ENCODE assay signal across 8 cellular contexts in the genomic region with DNA sequence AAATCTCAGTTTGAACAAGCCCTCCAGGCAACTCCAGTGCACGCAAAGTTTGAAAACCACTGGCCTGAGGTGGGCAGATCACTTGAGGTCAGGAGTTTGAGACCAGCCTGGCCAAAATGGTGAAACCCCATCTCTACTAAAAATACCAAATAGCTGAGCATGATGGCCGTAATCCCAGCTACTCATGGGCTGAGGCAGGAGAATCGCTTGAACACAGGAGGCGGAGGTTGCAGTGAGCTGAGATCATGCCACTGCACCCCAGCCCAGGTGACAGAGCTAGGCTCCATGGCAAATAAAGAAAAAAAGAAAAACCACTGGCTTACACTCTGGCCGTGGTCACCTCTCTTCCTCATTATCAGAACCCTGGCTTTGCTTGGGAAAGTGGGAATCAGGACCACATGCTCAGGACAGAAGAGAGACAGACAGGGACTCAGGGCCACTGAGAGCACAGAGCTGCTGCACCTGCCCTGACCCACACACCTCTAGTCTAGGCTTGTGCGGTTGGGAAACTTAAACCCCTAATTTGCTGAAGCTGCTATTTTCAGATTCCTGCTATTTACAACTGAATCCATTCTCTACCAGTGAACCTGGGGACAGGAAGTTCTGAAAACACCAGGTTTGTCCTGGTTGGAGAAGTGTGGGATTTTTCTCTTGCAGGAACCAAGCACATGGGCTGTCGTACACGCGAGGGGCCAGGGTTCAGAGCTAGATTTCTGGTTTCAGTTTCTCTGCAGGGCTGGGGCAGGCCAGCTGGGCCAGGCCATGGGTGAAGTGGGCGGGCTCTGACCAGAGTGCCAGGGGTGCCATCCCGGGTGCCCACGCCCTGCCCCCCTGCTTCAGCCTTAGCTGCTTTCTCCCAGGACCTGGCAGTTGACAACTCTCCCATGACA. TPM values are rescaled to one million over a fixed set of nuclear protein-coding genes. Genes with fewer than 3 reads are reported as not detected.
DNase-seq lines count a peak whose midpoint lies in the region; ATAC-seq and TF ChIP-seq lines count a peak whose summit lies in the region.

No MANE protein-coding gene starts in this region.

- peaks cover 10% of the 10 kb centered on the region for H3K9me3 ChIP-seq in BLaER1
- peaks cover 0 to 3% (median 0%) of the 10 kb centered on the region in 11 donors for H3K9me3 ChIP-seq in heart right ventricle

- DNase-seq in heart right ventricle: peak; percentile 16 to 37
- no peak for DNase-seq in activated naive CD4-positive, alpha-beta T cell (lab: John Stamatoyannopoulos, UW)
- DNase-seq in activated naive CD4-positive, alpha-beta T cell treated with anti-CD3 and anti-CD28 coated beads, Interleukin-2, amount 50 U/mL, for 16 hours: no peak
- DNase-seq in NCI-H524 treated with DMSO at 0.1 percent for 48 hours (lab: John Stamatoyannopoulos, UW): no peak
- DNase-seq in ecto neural progenitor cell (ENCODE audit: low spot score): no peak

- H4K20me1 ChIP-seq in BLaER1: no peaks in the 10 kb centered on the region

- no peaks in the 10 kb centered on the region for H3K36me3 ChIP-seq in BLaER1
- no peaks in the 10 kb centered on the region for H3K36me3 ChIP-seq in heart right ventricle

- WGBS in heart right ventricle, 2 donors: 85 to 90% methylated on average over 12 of the region's 12 CpGs

- no peak for TF ChIP-seq CTCF in heart right ventricle (IDR thresholded peaks at IDR 0.05)

- H3K27ac ChIP-seq in BLaER1 (peak overlapping the region; percentile 28; the same call in 1 of the 2 replicates), heart right ventricle (peak overlapping the region in 1 of 10 donors; percentile 31)

- ATAC-seq in GM19452 (IDR thresholded peaks at IDR 0.05; ENCODE audit: unreplicated experiment): peak; percentile 49
- peak; percentile 46 for ATAC-seq in HG03280 (IDR thresholded peaks at IDR 0.05; ENCODE audit: unreplicated experiment)
- peak in 6 of 8 donors; percentile 41 to 75 (median 50) for ATAC-seq in heart right ventricle

- H3K9ac ChIP-seq in BLaER1: no peak overlapping the region

- peak overlapping the region; percentile 39 for H3K4me2 ChIP-seq in BLaER1

- H3K4me3 ChIP-seq in BLaER1 (no peak overlapping the region), heart right ventricle (peak overlapping the region in 2 of 10 donors; percentile 5 to 29)

- H3K4me1 ChIP-seq in BLaER1 (peaks cover 30% of the 10 kb centered on the region), heart right ventricle (peaks cover 0 to 31% (median 0%) of the 10 kb centered on the region in 9 donors)

- intact Hi-C loops in heart right ventricle (cut with DNase I): no loop called here

- H3K27me3 ChIP-seq in BLaER1: no peaks in the 10 kb centered on the region
- H3K27me3 ChIP-seq in heart right ventricle: no peaks in the 10 kb centered on the region

RNA-seq across cellular contexts. Expression of a gene that starts 51.6 kb away (rescaled TPM):
- 10 to 100 TPM in 6 of 10 donors, 1 to 10 TPM in 4; 3.5 to 18.7 (median 11.3) TPM for total RNA-seq in heart right ventricle
- 10 to 100 TPM in 1 of 2 donors, 1 to 10 TPM in 1; 2.1 to 14.2 TPM for polyA plus RNA-seq in heart right ventricle

Comparison
In these comparisons a context has a peak if more than half of its experiments do, and no peak if none do; other contexts are left out.
1. DNase-seq: peak in heart right ventricle (2 of 2); none in activated naive CD4-positive, alpha-beta T cell (0 of 4), activated naive CD4-positive, alpha-beta T cell treated with anti-CD3 and anti-CD28 coated beads, Interleukin-2, amount 50 U/mL, for 16 hours (single experiment), NCI-H524 treated with DMSO at 0.1 percent for 48 hours (single experiment) and ecto neural progenitor cell (single experiment).
2. Peak in every context shown above with its lines, with median percentiles within 50 percentile points of each other: ATAC-seq.